12 cellular contexts compared by ENCODE assay signal in genomic region chrX:40156472-40157227, GRCh38. TPM values are rescaled to one million over a fixed set of nuclear protein-coding genes. Genes with fewer than 3 reads are reported as not detected.
DNase-seq lines count a peak whose midpoint lies in the region; FAIRE-seq and TF ChIP-seq lines count a peak whose summit lies in the region.
"Had no signal": no experiment of that assay in that cellular context is flagged by ENCODE, and none has a peak within 500 bp of the region (broad histone marks: within the 10 kb centered on the region; RNA-seq: fewer than 3 reads in every experiment).

No MANE protein-coding gene starts in this region.

- DNase-seq in NCI-H82 (lab: John Stamatoyannopoulos, UW) = peak; percentile 80
- DNase-seq in NCI-H82 treated with DMSO at 0.1 percent for 48 hours (lab: John Stamatoyannopoulos, UW; ENCODE audit: unreplicated experiment) = no peak
- no peak for DNase-seq in OCI-LY7 (ENCODE audit: low spot score)
- DNase-seq in posterior vena cava (ENCODE audit: low spot score) = peak; percentile 81
- DNase-seq in GM10248 (ENCODE audit: extremely low spot score) = no peak
- DNase-seq in kidney = no peak
- no peak for DNase-seq in HT-29 (ENCODE audit: low spot score)
- DNase-seq: NCI-H1930 had no signal

- TF ChIP-seq CTCF in OCI-LY7 (conservative IDR thresholded peaks at IDR 0.05; ENCODE audit: low read length) = no peak
- TF ChIP-seq CTCF in GM10248 (IDR thresholded peaks at IDR 0.05; ENCODE audit: control extremely low read depth, extremely low read depth, low read depth, missing control alignments) = no peak
- TF ChIP-seq CTCF in kidney (IDR thresholded peaks at IDR 0.05; ENCODE audit: borderline replicate concordance, extremely low read depth, insufficient read depth) = no peak

- H3K4me2 ChIP-seq in OCI-LY7 (ENCODE audit: low read length) = peak overlapping the region; percentile 71; the same call in 1 of the 2 replicates

- POLR2A ChIA-PET in OCI-LY7 (lab: Charles Lee) = interaction anchor here (1.4 kb wide), 1 partner anchor 12 kb away, joined by 3 read pairs; no protein-coding TSS in a partner anchor
- POLR2A ChIA-PET in GM10248 (lab: Yijun Ruan, JAX) = no interaction called here

- H3K27me3 ChIP-seq in iPS-15b (ENCODE audit: control insufficient read depth, insufficient read depth, low read length) = peaks cover 4% of the 10 kb centered on the region
- H3K27me3 ChIP-seq: neutrophil had no signal

- CTCF ChIA-PET in OCI-LY7 (lab: Charles Lee; ENCODE audit: unreplicated experiment) (no interaction called here), GM10248 (lab: Yijun Ruan, JAX) (interaction anchor here (2.4 kb wide), 1 partner anchor 12 kb away, joined by 6 read pairs; no protein-coding TSS in a partner anchor)

- H3K27ac ChIP-seq in OCI-LY7 (ENCODE audit: low read depth, low read length, poor library complexity, severe bottlenecking) (peak overlapping the region; percentile 49), kidney (ENCODE audit: low read depth in 2 of 2, low read length in 2 of 2) (no peak overlapping the region)
- H3K27ac ChIP-seq: colonic mucosa, neutrophil had no signal

- H4K20me1 ChIP-seq in OCI-LY7 (ENCODE audit: insufficient read depth, low read length) = no peaks in the 10 kb centered on the region

- H2AFZ ChIP-seq in OCI-LY7 (ENCODE audit: low read length) = no peak overlapping the region; the same call in 1 of the 2 replicates

- FAIRE-seq in kidney (lab: Jason Lieb, UNC) = no peak
- FAIRE-seq: keratinocyte had no signal

- H3K4me1 ChIP-seq in OCI-LY7 (ENCODE audit: insufficient read depth, low read length, poor library complexity, severe bottlenecking) (peaks cover 49% of the 10 kb centered on the region), iPS-15b (ENCODE audit: control insufficient read depth, insufficient read depth, low read length) (peaks cover 11% of the 10 kb centered on the region), kidney (ENCODE audit: control insufficient read depth in 1 of 2, insufficient read depth in 1 of 2, low read depth in 1 of 2, low read length in 2 of 2) (peaks cover 0 to 3% of the 10 kb centered on the region in 2 donors)

- no peaks in the 10 kb centered on the region for H3K79me2 ChIP-seq in OCI-LY7 (ENCODE audit: insufficient read depth, low read depth, low read length)

- H3K9me3 ChIP-seq in OCI-LY7 (ENCODE audit: low read length) (no peaks in the 10 kb centered on the region), iPS-15b (ENCODE audit: control insufficient read depth, insufficient read depth, low read length) (no peaks in the 10 kb centered on the region), kidney (ENCODE audit: control insufficient read depth in 1 of 2, low read length in 2 of 2) (no peaks in the 10 kb centered on the region)
- H3K9me3 ChIP-seq: colonic mucosa, neutrophil had no signal

- BruUV-seq in OCI-LY7 (replicated peaks; lab: Mats Ljungman, UMichigan) = no TSS peak

- no peaks in the 10 kb centered on the region for H3K9me2 ChIP-seq in OCI-LY7 (ENCODE audit: insufficient read depth, low read length)

- no peaks in the 10 kb centered on the region for H3K36me3 ChIP-seq in OCI-LY7 (ENCODE audit: insufficient read depth, low read length)
- H3K36me3 ChIP-seq in iPS-15b (ENCODE audit: control insufficient read depth, insufficient read depth, low read length) = no peaks in the 10 kb centered on the region
- H3K36me3 ChIP-seq in kidney (ENCODE audit: control insufficient read depth in 1 of 2, insufficient read depth in 2 of 2, low read length in 2 of 2) = no peaks in the 10 kb centered on the region
- H3K36me3 ChIP-seq: colonic mucosa, neutrophil had no signal

- peak overlapping the region; percentile 68 for H3K9ac ChIP-seq in iPS-15b (ENCODE audit: low read depth, low read length)
- H3K9ac ChIP-seq in kidney (ENCODE audit: low read length in 2 of 2) = no peak overlapping the region

- intact Hi-C loops in OCI-LY7 (cut with micrococcal nuclease; ENCODE audit: unreplicated experiment) (no loop called here), posterior vena cava (cut with DNase I) (loop anchor here (10.0 kb wide), 5 partner anchors 52 to 422 kb away; no protein-coding TSS in a partner anchor), kidney (cut with DNase I) (no loop called here)

- H3K4me3 ChIP-seq in OCI-LY7 (ENCODE audit: low read depth, low read length, poor library complexity, severe bottlenecking) (no peak overlapping the region), iPS-15b (ENCODE audit: low read depth, low read length) (peak overlapping the region; percentile 63), kidney (ENCODE audit: low read length in 2 of 2) (no peak overlapping the region)
- H3K4me3 ChIP-seq: colonic mucosa had no signal

RNA-seq across cellular contexts. Expression of gene BCOR, which starts 58.9 kb away (rescaled TPM):
- 55.6 and 64.3 TPM in 2 replicates for total RNA-seq in OCI-LY7 (2014; rRNA removed; shearing (Covaris generic))
- total RNA-seq in OCI-LY7 (2022) (48.0 and 52.2 TPM in 2 replicates), posterior vena cava (10 to 100 TPM; 22.8 to 23.7 TPM), kidney (33.9 TPM)
- 7.7 TPM for polyA plus RNA-seq in kidney (ENCODE audit: insufficient read depth, low read depth, low replicate concordance)
- 23.3 and 25.5 TPM in 2 replicates for total RNA-seq in HT-29 (2014; rRNA removed; shearing (Covaris generic))

Comparison
In these comparisons a context has a peak if more than half of its experiments do, and no peak if none do; other contexts are left out.
1. DNase-seq: peak in NCI-H82 (single experiment) and posterior vena cava (single experiment); none in NCI-H82 treated with DMSO at 0.1 percent for 48 hours (single experiment), OCI-LY7 (single experiment), GM10248 (single experiment), kidney (single experiment) and HT-29 (single experiment).
2. intact Hi-C loops: an anchor here in posterior vena cava (10.0 kb wide); none called in OCI-LY7 and kidney.